ENCODE assay signal across 7 cellular contexts in genomic region chr19:40745402-40745780, GRCh38. TPM values are rescaled to one million over a fixed set of nuclear protein-coding genes. Genes with fewer than 3 reads are reported as not detected.
DNase-seq lines count a peak whose midpoint lies in the region; ATAC-seq and TF ChIP-seq lines count a peak whose summit lies in the region.
"Had no signal": no experiment of that assay in that cellular context is flagged by ENCODE, and none has a peak within 500 bp of the region (broad histone marks: within the 10 kb centered on the region; RNA-seq: fewer than 3 reads in every experiment).

No MANE protein-coding gene starts in this region.

- H3K27me3 Mint-ChIP-seq in activated T-cell treated with anti-CD3 and anti-CD28 coated beads, Interleukin-2, amount 50 U/mL, for 4 hours (ENCODE audit: low read depth) = no peaks in the 10 kb centered on the region

- POLR2A ChIA-PET in HEK293 (lab: Yijun Ruan, JAX) = interaction anchor here (0.6 to 4.2 kb wide), 7 partner anchors 9 to 135 kb away, joined by 4 to 30 read pairs (median 6); partner anchors contain the start of genes COQ8B, EGLN2, ITPKC and RAB4B

- no peak overlapping the region for H3K4me3 Mint-ChIP-seq in activated T-cell treated with anti-CD3 and anti-CD28 coated beads, Interleukin-2, amount 50 U/mL, for 4 hours

- ATAC-seq in activated T-cell treated with anti-CD3 and anti-CD28 coated beads, Interleukin-2, amount 50 U/mL, for 4 hours = no peak
- no peak for ATAC-seq in HG02885 (IDR thresholded peaks at IDR 0.05; ENCODE audit: poor library complexity, unreplicated experiment)

- 77 to 80% methylated on average over 6 to 7 of the region's 7 CpGs for whole genome bisulfite sequencing in esophagus squamous epithelium, 2 donors
- WGBS in sigmoid colon, 2 donors = 84 to 87% methylated on average over 7 of the region's 7 CpGs

- H3K36me3 ChIP-seq in HEK293 (ENCODE audit: control insufficient read depth in 2 of 2, insufficient read depth in 1 of 2, low read length in 2 of 2) (peaks cover 49 to 54% of the 10 kb centered on the region in 2 experiments; a peak in 2 of 3 replicates), esophagus squamous epithelium (peaks cover 0 to 12% (median 7%) of the 10 kb centered on the region in 3 donors), sigmoid colon (peaks cover 0 to 3% (median 1%) of the 10 kb centered on the region in 4 donors), Peyer's patch (peaks cover 0 to 2% (median 0%) of the 10 kb centered on the region in 3 donors)

- no peak for TF ChIP-seq EP300 in sigmoid colon (IDR thresholded peaks at IDR 0.05)

- no peaks in the 10 kb centered on the region for H3K36me3 Mint-ChIP-seq in activated T-cell treated with anti-CD3 and anti-CD28 coated beads, Interleukin-2, amount 50 U/mL, for 4 hours (ENCODE audit: insufficient read depth)

- CTCF ChIA-PET in HEK293 (lab: Yijun Ruan, JAX) = interaction anchor here (0.6 to 3.3 kb wide), 9 partner anchors 9 to 604 kb away, joined by 3 to 23 read pairs (median 6); partner anchors contain the start of genes COQ8B and ITPKC

- H3K4me3 ChIP-seq in HEK293 (ENCODE audit: low read depth, low read length) (no peak overlapping the region), esophagus squamous epithelium (no peak overlapping the region), sigmoid colon (no peak overlapping the region), Peyer's patch (no peak overlapping the region)

- TF ChIP-seq POLR2A in esophagus squamous epithelium (IDR thresholded peaks at IDR 0.05) (no peak), sigmoid colon (IDR thresholded peaks at IDR 0.05) (no peak), Peyer's patch (IDR thresholded peaks at IDR 0.05) (no peak)

- intact Hi-C loops in esophagus squamous epithelium (cut with DNase I) (no loop called here), sigmoid colon (cut with DNase I) (no loop called here)

- H3K27me3 ChIP-seq in esophagus squamous epithelium (no peaks in the 10 kb centered on the region), sigmoid colon (no peaks in the 10 kb centered on the region), Peyer's patch (no peaks in the 10 kb centered on the region)

- H3K27ac ChIP-seq in HEK293 (ENCODE audit: extremely low read depth, low read depth, low read length) (peak overlapping the region; percentile 49; the same call in 1 of the 2 replicates), esophagus squamous epithelium (peak overlapping the region in 3 of 4 donors; percentile 11 to 36 (median 18)), sigmoid colon (peak overlapping the region in 3 of 4 donors; percentile 10 to 31 (median 17)), Peyer's patch (no peak overlapping the region)

- H3K4me1 ChIP-seq in HEK293 (ENCODE audit: control insufficient read depth, insufficient read depth, low read length) = peaks cover 13% of the 10 kb centered on the region
- H3K4me1 ChIP-seq in esophagus squamous epithelium = peaks cover 11 to 63% (median 26%) of the 10 kb centered on the region in 3 donors
- peaks cover 0 to 31% (median 12%) of the 10 kb centered on the region in 4 donors for H3K4me1 ChIP-seq in sigmoid colon
- H3K4me1 ChIP-seq in Peyer's patch = peaks cover 0 to 14% (median 3%) of the 10 kb centered on the region in 4 donors

- TF ChIP-seq CTCF in HEK293 (tag by site-specific recombination; IDR thresholded peaks at IDR 0.05) (no peak), esophagus squamous epithelium (IDR thresholded peaks at IDR 0.05) (no peak), sigmoid colon (IDR thresholded peaks at IDR 0.05) (no peak), Peyer's patch (IDR thresholded peaks at IDR 0.05) (no peak)

- H3K9me3 ChIP-seq in HEK293 (ENCODE audit: control insufficient read depth, insufficient read depth, low read depth, low read length) (no peaks in the 10 kb centered on the region), esophagus squamous epithelium (no peaks in the 10 kb centered on the region), sigmoid colon (no peaks in the 10 kb centered on the region), Peyer's patch (no peaks in the 10 kb centered on the region)

- H3K4me1 Mint-ChIP-seq in activated T-cell treated with anti-CD3 and anti-CD28 coated beads, Interleukin-2, amount 50 U/mL, for 4 hours (ENCODE audit: low read depth) = peaks cover 13% of the 10 kb centered on the region

- DNase-seq in esophagus squamous epithelium (lab: John Stamatoyannopoulos, UW) = no peak
- DNase-seq in sigmoid colon = no peak
- DNase-seq in Peyer's patch = no peak
- no peak for DNase-seq in activated T-cell treated with anti-CD3 and anti-CD28 coated beads, Interleukin-2, amount 50 U/mL, for 4 hours
- DNase-seq: central memory CD4-positive, alpha-beta T cell had no signal

- H3K9me3 Mint-ChIP-seq in activated T-cell treated with anti-CD3 and anti-CD28 coated beads, Interleukin-2, amount 50 U/mL, for 4 hours = no peaks in the 10 kb centered on the region

TF ChIP-seq in HEK293, 187 proteins besides CTCF, POLR2A, EP300 and RAD21:
- TF ChIP-seq OSR2 (tag by site-specific recombination; IDR thresholded peaks at IDR 0.05) = peak; percentile 80
- no peak; the same call in 1 of the 2 replicates for TF ChIP-seq ZNF394 (tag by site-specific recombination; IDR thresholded peaks at IDR 0.05; ENCODE audit: borderline replicate concordance)
- TF ChIP-seq ZIC2 (tag by site-specific recombination; IDR thresholded peaks at IDR 0.05) = peak; percentile 42; the same call in 1 of the 2 replicates
- TF ChIP-seq GLIS1 (tag by site-specific recombination; IDR thresholded peaks at IDR 0.05) = peak; percentile 94

RNA-seq across cellular contexts. Expression of gene ACTMAP, which starts 4.9 kb away (rescaled TPM):
- total RNA-seq in esophagus squamous epithelium = 1 to 10 TPM; 2.1 to 2.8 (median 2.4) TPM
- total RNA-seq in sigmoid colon = 1 to 10 TPM; 1.8 to 5.3 (median 3.0) TPM
- 10 to 100 TPM in 1 of 3 donors, 1 to 10 TPM in 2; 6.0 to 11.0 (median 6.6) TPM for polyA plus RNA-seq in sigmoid colon
- 10 to 100 TPM in 3 of 4 donors, 1 to 10 TPM in 1; 7.4 to 33.0 (median 21.6) TPM for total RNA-seq in Peyer's patch
- 10 to 100 TPM in 1 of 3 donors, 1 to 10 TPM in 2; 7.4 to 11.4 (median 7.7) TPM for total RNA-seq in activated T-cell treated with anti-CD3 and anti-CD28 coated beads, Interleukin-2, amount 50 U/mL, for 4 hours

RNA-seq across cellular contexts. Expression of gene SNRPA, which starts 5.6 kb away (rescaled TPM):
- 10 to 100 TPM; 45.0 to 79.5 (median 51.0) TPM for total RNA-seq in esophagus squamous epithelium
- total RNA-seq in sigmoid colon = 10 to 100 TPM; 43.2 to 60.1 (median 54.0) TPM
- 10 to 100 TPM; 19.2 to 76.1 (median 37.2) TPM for polyA plus RNA-seq in sigmoid colon
- total RNA-seq in Peyer's patch = 100 to 1,000 TPM in 1 of 4 donors, 10 to 100 TPM in 3; 44.5 to 104 (median 72.1) TPM
- 100 to 1,000 TPM; 213 to 234 (median 219) TPM for total RNA-seq in activated T-cell treated with anti-CD3 and anti-CD28 coated beads, Interleukin-2, amount 50 U/mL, for 4 hours

RNA-seq across cellular contexts. Expression of gene ITPKC, which starts 28.5 kb away (rescaled TPM):
- 100 to 1,000 TPM in 2 of 4 donors, 10 to 100 TPM in 2; 58.5 to 127 (median 95.7) TPM for total RNA-seq in esophagus squamous epithelium
- 10 to 100 TPM; 17.7 to 39.6 (median 23.1) TPM for total RNA-seq in sigmoid colon
- polyA plus RNA-seq in sigmoid colon = 10 to 100 TPM; 17.4 to 27.0 (median 25.9) TPM
- 10 to 100 TPM; 34.5 to 43.9 (median 38.9) TPM for total RNA-seq in Peyer's patch
- 1 to 10 TPM; 6.9 to 8.2 (median 8.2) TPM for total RNA-seq in activated T-cell treated with anti-CD3 and anti-CD28 coated beads, Interleukin-2, amount 50 U/mL, for 4 hours

RNA-seq across cellular contexts. Expression of gene COQ8B, which starts 28.7 kb away (rescaled TPM):
- 10 to 100 TPM; 19.3 to 64.1 (median 33.3) TPM for total RNA-seq in esophagus squamous epithelium
- total RNA-seq in sigmoid colon = 10 to 100 TPM; 33.2 to 59.3 (median 39.2) TPM
- 10 to 100 TPM; 24.7 to 54.4 (median 27.0) TPM for polyA plus RNA-seq in sigmoid colon
- 10 to 100 TPM; 32.4 to 92.8 (median 41.9) TPM for total RNA-seq in Peyer's patch
- total RNA-seq in activated T-cell treated with anti-CD3 and anti-CD28 coated beads, Interleukin-2, amount 50 U/mL, for 4 hours = 10 to 100 TPM; 18.7 to 21.3 (median 18.9) TPM

RNA-seq across cellular contexts. Expression of gene MIA, which starts 29.9 kb away (rescaled TPM):
- total RNA-seq in esophagus squamous epithelium (1 to 10 TPM in 1 of 4 donors, not detected in 3; 3.7 TPM), sigmoid colon (10 to 100 TPM in 3 of 4 donors, 1 to 10 TPM in 1; 9.1 to 19.1 (median 15.7) TPM), Peyer's patch (1 to 10 TPM in 1 of 4 donors, not detected in 3; 4.0 TPM)
- 10 to 100 TPM in 1 of 3 donors, 1 to 10 TPM in 1, not detected in 1; 2.1 to 11.3 TPM for polyA plus RNA-seq in sigmoid colon
- under 1 TPM in 1 of 3 donors, not detected in 2; 0.87 TPM for total RNA-seq in activated T-cell treated with anti-CD3 and anti-CD28 coated beads, Interleukin-2, amount 50 U/mL, for 4 hours

Comparison
In these comparisons a context has a peak if more than half of its experiments do, and no peak if none do; other contexts are left out.
1. H3K27ac ChIP-seq: peak in HEK293 (single experiment), esophagus squamous epithelium (3 of 4) and sigmoid colon (3 of 4); none in Peyer's patch (0 of 4).